ENCODE assay signal across 8 cellular contexts in the genomic region with DNA sequence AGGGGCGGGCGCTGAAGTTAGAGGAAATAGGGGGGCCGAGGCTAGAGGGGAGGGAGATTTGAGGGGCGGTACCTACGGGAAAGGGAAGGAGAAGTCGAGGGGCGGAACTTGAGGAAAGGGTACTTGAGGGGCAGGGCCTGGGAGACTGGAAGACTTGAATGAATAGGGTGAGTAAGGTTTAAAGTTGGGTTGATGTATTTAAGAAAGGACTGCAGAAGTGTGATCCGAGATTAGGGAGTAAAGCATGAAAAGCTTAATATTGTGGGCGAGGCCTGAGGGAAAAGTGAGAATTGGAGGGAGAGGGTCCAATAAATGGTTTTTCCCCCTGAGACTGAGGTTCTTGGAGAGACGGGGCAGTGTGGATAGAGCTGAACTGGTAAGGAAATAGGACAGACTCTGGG. TPM values are rescaled to one million over a fixed set of nuclear protein-coding genes. Genes with fewer than 3 reads are reported as not detected.
DNase-seq lines count a peak whose midpoint lies in the region; ATAC-seq and TF ChIP-seq lines count a peak whose summit lies in the region.

No MANE protein-coding gene starts in this region.

- no peaks in the 10 kb centered on the region for H3K27me3 ChIP-seq in right cardiac atrium (ENCODE audit: control insufficient read depth, insufficient read depth)

- H3K27ac Mint-ChIP-seq in stimulated activated effector memory CD8-positive, alpha-beta T cell treated with anti-CD3 and anti-CD28 coated beads, Interleukin-12 subunit alpha, Interleukin-12 subunit beta, amount 100 ng/mL, for 72 hours, result peak overlapping the region; percentile 74

- peak overlapping the region; percentile 79 for H3K4me3 Mint-ChIP-seq in stimulated activated effector memory CD8-positive, alpha-beta T cell treated with anti-CD3 and anti-CD28 coated beads, Interleukin-12 subunit alpha, Interleukin-12 subunit beta, amount 100 ng/mL, for 72 hours

- peaks cover 27% of the 10 kb centered on the region for H3K4me1 Mint-ChIP-seq in stimulated activated effector memory CD8-positive, alpha-beta T cell treated with anti-CD3 and anti-CD28 coated beads, Interleukin-12 subunit alpha, Interleukin-12 subunit beta, amount 100 ng/mL, for 72 hours

- H3K4me3 ChIP-seq in WI38 (ENCODE audit: low read depth, low read length) (peak overlapping the region; percentile 91), right cardiac atrium (ENCODE audit: low read length) (peak overlapping the region; percentile 79)

- no peaks in the 10 kb centered on the region for H3K9me3 ChIP-seq in right cardiac atrium (ENCODE audit: control insufficient read depth, low read length)

- no peak for TF ChIP-seq CTCF in WI38 (IDR thresholded peaks at IDR 0.05; ENCODE audit: low read depth, low read length)

- DNase-seq in SHP77 treated with DMSO at 0.1 percent for 48 hours (lab: John Stamatoyannopoulos, UW) (peak; percentile 47), SHP77 (lab: John Stamatoyannopoulos, UW) (no peak), right cardiac atrium (no peak), mesenteric fat pad (ENCODE audit: low spot score) (no peak)
- DNase-seq in stimulated activated effector memory CD8-positive, alpha-beta T cell treated with anti-CD3 and anti-CD28 coated beads, Interleukin-12 subunit alpha, Interleukin-12 subunit beta, amount 100 ng/mL, for 72 hours (ENCODE audit: low spot score in 2 of 2), result no peak

- H3K27ac ChIP-seq in right cardiac atrium (ENCODE audit: low read length), result peak overlapping the region; percentile 97

- intact Hi-C loops in right cardiac atrium (cut with DNase I), result no loop called here

- no peak for ATAC-seq in right cardiac atrium
- no peak for ATAC-seq in stimulated activated effector memory CD8-positive, alpha-beta T cell treated with anti-CD3 and anti-CD28 coated beads, Interleukin-12 subunit alpha, Interleukin-12 subunit beta, amount 100 ng/mL, for 72 hours
- no peak for ATAC-seq in HG03442 (IDR thresholded peaks at IDR 0.05; ENCODE audit: unreplicated experiment)
- ATAC-seq in HG02763 (IDR thresholded peaks at IDR 0.05; ENCODE audit: unreplicated experiment), result no peak

- WGBS in right cardiac atrium, result 1% methylated on average over 10 of the region's 10 CpGs

- no peaks in the 10 kb centered on the region for H3K9me3 Mint-ChIP-seq in stimulated activated effector memory CD8-positive, alpha-beta T cell treated with anti-CD3 and anti-CD28 coated beads, Interleukin-12 subunit alpha, Interleukin-12 subunit beta, amount 100 ng/mL, for 72 hours

- peaks cover 47% of the 10 kb centered on the region for H3K36me3 Mint-ChIP-seq in stimulated activated effector memory CD8-positive, alpha-beta T cell treated with anti-CD3 and anti-CD28 coated beads, Interleukin-12 subunit alpha, Interleukin-12 subunit beta, amount 100 ng/mL, for 72 hours

- H3K4me1 ChIP-seq in right cardiac atrium (ENCODE audit: control insufficient read depth, insufficient read depth, low read length), result peaks cover 5% of the 10 kb centered on the region

RNA-seq across cellular contexts. Expression of a gene that starts 0.7 kb away (rescaled TPM):
- total RNA-seq in right cardiac atrium (10 to 100 TPM in 1 of 4 donors, 1 to 10 TPM in 3; 7.5 to 11.0 (median 9.0) TPM), mesenteric fat pad (11.9 TPM)
- 16.3 TPM for polyA plus RNA-seq in right cardiac atrium

RNA-seq across cellular contexts. Expression of a gene that starts 0.9 kb away (rescaled TPM):
- 10 to 100 TPM in 1 of 4 donors, 1 to 10 TPM in 3; 2.3 to 12.6 (median 4.5) TPM for total RNA-seq in right cardiac atrium
- 4.1 TPM for polyA plus RNA-seq in right cardiac atrium
- total RNA-seq in mesenteric fat pad, result 5.3 TPM

RNA-seq across cellular contexts. Expression of a gene that starts 29.9 kb away (rescaled TPM):
- 10 to 100 TPM; 13.1 to 14.0 (median 13.4) TPM for total RNA-seq in right cardiac atrium
- 6.6 TPM for polyA plus RNA-seq in right cardiac atrium
- 23.1 TPM for total RNA-seq in mesenteric fat pad

RNA-seq across cellular contexts. Expression of a gene that starts 57.8 kb away (rescaled TPM):
- 100 to 1,000 TPM in 1 of 4 donors, 10 to 100 TPM in 3; 53.0 to 140 (median 84.0) TPM for total RNA-seq in right cardiac atrium
- 53.1 TPM for polyA plus RNA-seq in right cardiac atrium
- 180 TPM for total RNA-seq in mesenteric fat pad
